19 cellular contexts compared by ENCODE assay signal in the genomic region with DNA sequence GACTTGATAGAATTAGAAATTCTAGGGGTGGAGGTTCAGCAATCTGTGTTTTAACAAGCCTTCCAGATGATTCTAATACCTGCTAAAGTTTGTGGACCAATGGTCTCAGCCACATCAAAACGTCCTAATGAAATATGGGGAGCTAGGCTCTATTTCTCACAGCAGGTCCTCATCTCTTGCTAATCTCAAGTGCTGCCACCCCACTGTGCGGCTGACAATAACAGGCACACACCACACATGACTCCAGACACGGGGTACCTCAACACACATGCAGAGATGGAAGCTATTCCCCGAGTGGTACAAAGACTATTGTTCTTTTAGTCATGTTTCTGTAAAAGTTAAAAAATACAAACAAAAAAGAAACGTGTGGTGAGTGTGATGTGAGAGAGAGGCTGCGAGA.
"Had no signal": no experiment of that assay in that cellular context is flagged by ENCODE, and none has a peak within 500 bp of the region (broad histone marks: within the 10 kb centered on the region; RNA-seq: fewer than 3 reads in every experiment).

No MANE protein-coding gene starts in this region.

- DNase-seq: activated T-cell treated with anti-CD3 and anti-CD28 coated beads, Interleukin-2, amount 50 U/mL, for 1 hour; adrenal gland; effector memory CD4-positive, alpha-beta T cell; foreskin melanocyte; glutamatergic neuron; immature natural killer cell; left lung; pancreas; psoas muscle; stimulated activated CD4-positive, alpha-beta T cell treated with anti-CD3 and anti-CD28 coated beads, Interleukin-4, amount 100 ng/mL, for 4 hours; stimulated activated naive CD8-positive, alpha-beta T cell treated with anti-CD3 and anti-CD28 coated beads, Interleukin-15, Interleukin-2, amounts not matched to agents 100 U/mL and 50 U/mL, for 24 hours; upper lobe of left lung had no signal

- H3K4me3 ChIP-seq: adrenal gland, ascending aorta, breast epithelium, hepatocyte, left lung, pancreas, psoas muscle, right atrium auricular region, upper lobe of left lung had no signal

- H3K4me2 ChIP-seq: hepatocyte had no signal

- H3K4me1 ChIP-seq: adrenal gland, ascending aorta, breast epithelium, left lung, pancreas, psoas muscle had no signal

- H3K36me3 ChIP-seq: adrenal gland, ascending aorta, breast epithelium, left lung, neutrophil, pancreas, right atrium auricular region, upper lobe of left lung had no signal

- H3K9me3 ChIP-seq: adrenal gland, ascending aorta, breast epithelium, neutrophil, pancreas, psoas muscle, right atrium auricular region, upper lobe of left lung had no signal

- H3K27me3 ChIP-seq: adrenal gland, ascending aorta, breast epithelium, hepatocyte, left lung, neutrophil, pancreas, right atrium auricular region, upper lobe of left lung had no signal

- ATAC-seq: activated T-helper 17 cell treated with anti-CD3 and anti-CD28 coated beads, Interleukin-2, amount 50 U/mL, for 72 hours; esophagus mucosa; left lung; pancreas; psoas muscle; stimulated activated naive CD8-positive, alpha-beta T cell treated with anti-CD3 and anti-CD28 coated beads, Interleukin-15, Interleukin-2, amounts not matched to agents 100 U/mL and 50 U/mL, for 24 hours had no signal

- H2AFZ ChIP-seq: hepatocyte had no signal

- H3K27ac ChIP-seq: adrenal gland, ascending aorta, breast epithelium, hepatocyte, left lung, neutrophil, pancreas, psoas muscle, right atrium auricular region, upper lobe of left lung had no signal
